ENCODE assay signal across 24 cellular contexts in genomic region chr12:117027251-117028086, GRCh38.
DNase-seq lines count a peak whose midpoint lies in the region; ATAC-seq, FAIRE-seq and TF ChIP-seq lines count a peak whose summit lies in the region.
"Had no signal": no experiment of that assay in that cellular context is flagged by ENCODE, and none has a peak within 500 bp of the region (broad histone marks: within the 10 kb centered on the region; RNA-seq: fewer than 3 reads in every experiment).

No MANE protein-coding gene starts in this region.

- no peaks in the 10 kb centered on the region for H3K9me3 ChIP-seq in K562 (replicated peaks; ENCODE audit: control insufficient read depth, insufficient read depth, low read depth, low read length)
- no peaks in the 10 kb centered on the region for H3K9me3 ChIP-seq in testis
- no peaks in the 10 kb centered on the region for H3K9me3 ChIP-seq in MG63
- H3K9me3 ChIP-seq: BLaER1 treated with 17β-estradiol and CSF1 and Interleukin-3, amounts not matched to agents 10 nM and 100 nM had no signal

- intact Hi-C loops in K562 (cut with micrococcal nuclease) (no loop called here), testis (cut with DNase I; ENCODE audit: low total_unique reads) (no loop called here)

- CTCF ChIA-PET in activated naive CD4-positive, alpha-beta T cell treated with anti-CD3 and anti-CD28 coated beads, Interleukin-2, amount 10 ng/mL, durations not matched to agents 7 days and 5 days (lab: Charles Lee) = interaction anchor here (0.9 to 8.8 kb wide), 9 partner anchors 8 to 147 kb away, joined by 3 to 103 read pairs (median 3); no protein-coding TSS in a partner anchor
- CTCF ChIA-PET in K562 (lab: Yijun Ruan, JAX; ENCODE audit: low intra/inter-chr PET ratio) = interaction anchor here (2.8 to 3.7 kb wide), 3 partner anchors 93 to 123 kb away, joined by 26 to 62 read pairs (median 33); no protein-coding TSS in a partner anchor

- no peak overlapping the region for H3K27ac ChIP-seq in K562 (ENCODE audit: extremely low read depth, low read depth, low read length)
- H3K27ac ChIP-seq in testis = no peak overlapping the region
- H3K27ac ChIP-seq: GM23248 had no signal

- no peak for TF ChIP-seq CTCF in K562 (IDR thresholded peaks at IDR 0.05 in 2 of 3, conservative IDR thresholded peaks at IDR 0.05 in 1 of 3; ENCODE audit: insufficient read depth in 2 of 3, low read depth in 1 of 3, low read length in 3 of 3)
- TF ChIP-seq CTCF in testis (IDR thresholded peaks at IDR 0.05) = no peak

- no peak for FAIRE-seq in K562 (lab: Jason Lieb, UNC)
- FAIRE-seq: A204.1, D721Med, G401.6 had no signal

- H3K79me2 ChIP-seq in K562 (ENCODE audit: control insufficient read depth, insufficient read depth, low read length) = no peaks in the 10 kb centered on the region

- H3K4me1 ChIP-seq in K562 (replicated peaks in 1 of 2; ENCODE audit: control insufficient read depth in 2 of 2, insufficient read depth in 2 of 2, low read length in 2 of 2) = peaks cover 4 to 16% of the 10 kb centered on the region in 2 experiments; a peak in 4 of 5 replicates
- peaks cover 7% of the 10 kb centered on the region for H3K4me1 ChIP-seq in testis

- H3K36me3 ChIP-seq in K562 (ENCODE audit: control insufficient read depth, insufficient read depth, low read length) (peaks cover 32% of the 10 kb centered on the region), testis (ENCODE audit: low read depth, missing control alignments) (no peaks in the 10 kb centered on the region), MG63 (peaks cover 28% of the 10 kb centered on the region)

- H4K20me1 ChIP-seq in K562 (replicated peaks; ENCODE audit: control insufficient read depth, insufficient read depth, low read length) = no peaks in the 10 kb centered on the region

- H3K27ac Mint-ChIP-seq in activated naive CD4-positive, alpha-beta T cell treated with anti-CD3 and anti-CD28 coated beads, Interleukin-2, amount 10 ng/mL, durations not matched to agents 7 days and 5 days = no peak overlapping the region
- H3K27ac Mint-ChIP-seq in activated naive CD4-positive, alpha-beta T cell treated with anti-CD3 and anti-CD28 coated beads, Interleukin-2, amount 50 U/mL, for 72 hours = no peak overlapping the region
- no peak overlapping the region for H3K27ac Mint-ChIP-seq in stimulated activated naive CD8-positive, alpha-beta T cell treated with anti-CD3 and anti-CD28 coated beads, Interleukin-15, amount 100 ng/mL, for 72 hours

- H2AFZ ChIP-seq in K562 (ENCODE audit: low read depth, low read length) = no peak overlapping the region
- H2AFZ ChIP-seq: GM23248 had no signal

- peak; percentile 17 for DNase-seq in activated naive CD4-positive, alpha-beta T cell treated with anti-CD3 and anti-CD28 coated beads, Interleukin-2, amount 10 ng/mL, durations not matched to agents 7 days and 5 days
- DNase-seq in activated naive CD4-positive, alpha-beta T cell treated with anti-CD3 and anti-CD28 coated beads, Interleukin-2, amount 50 U/mL, for 72 hours (ENCODE audit: low spot score in 2 of 2) = no peak
- no peak for DNase-seq in K562 (ENCODE audit: extremely low read depth in 1 of 4, low spot score in 3 of 4)
- peak; percentile 37 for DNase-seq in left lobe of liver (ENCODE audit: low spot score)
- peak; percentile 13 for DNase-seq in testis
- DNase-seq in stimulated activated naive CD8-positive, alpha-beta T cell treated with anti-CD3 and anti-CD28 coated beads, Interleukin-15, amount 100 ng/mL, for 72 hours = no peak
- no peak for DNase-seq in occipital lobe (lab: John Stamatoyannopoulos, UW)
- no peak for DNase-seq in MG63
- DNase-seq: CD8-positive, alpha-beta memory T cell; DMS79 treated with DMSO at 0.1 percent for 48 hours; GM23248; MM.1S; NCI-H1105; NCI-H1694 treated with DMSO at 0.1 percent for 48 hours; NCI-H2107; NCI-H226; NCI-H524 treated with DMSO at 0.1 percent for 48 hours had no signal

- no peak for TF ChIP-seq RAD21 in K562 (CRISPR knock-in tag; conservative IDR thresholded peaks at IDR 0.05 in 1 of 2, IDR thresholded peaks at IDR 0.05 in 1 of 2)

- peaks cover 8% of the 10 kb centered on the region for H3K9me1 ChIP-seq in K562 (ENCODE audit: control insufficient read depth, insufficient read depth, low read length)

- peaks cover 23% of the 10 kb centered on the region for H3K36me3 Mint-ChIP-seq in activated naive CD4-positive, alpha-beta T cell treated with anti-CD3 and anti-CD28 coated beads, Interleukin-2, amount 10 ng/mL, durations not matched to agents 7 days and 5 days
- no peaks in the 10 kb centered on the region for H3K36me3 Mint-ChIP-seq in activated naive CD4-positive, alpha-beta T cell treated with anti-CD3 and anti-CD28 coated beads, Interleukin-2, amount 50 U/mL, for 72 hours

- peaks cover 6% of the 10 kb centered on the region for H3K27me3 Mint-ChIP-seq in activated naive CD4-positive, alpha-beta T cell treated with anti-CD3 and anti-CD28 coated beads, Interleukin-2, amount 10 ng/mL, durations not matched to agents 7 days and 5 days
- H3K27me3 Mint-ChIP-seq in stimulated activated naive CD8-positive, alpha-beta T cell treated with anti-CD3 and anti-CD28 coated beads, Interleukin-15, amount 100 ng/mL, for 72 hours = no peaks in the 10 kb centered on the region
- H3K27me3 Mint-ChIP-seq: CD8-positive, alpha-beta memory T cell had no signal

- in situ Hi-C loops in K562 (cut with MboI) = no loop called here

- peaks cover 2% of the 10 kb centered on the region for H3K4me1 Mint-ChIP-seq in activated naive CD4-positive, alpha-beta T cell treated with anti-CD3 and anti-CD28 coated beads, Interleukin-2, amount 10 ng/mL, durations not matched to agents 7 days and 5 days
- peaks cover 9% of the 10 kb centered on the region for H3K4me1 Mint-ChIP-seq in stimulated activated naive CD8-positive, alpha-beta T cell treated with anti-CD3 and anti-CD28 coated beads, Interleukin-15, amount 100 ng/mL, for 72 hours

- H3K4me3 ChIP-seq in K562 (no peak overlapping the region), testis (no peak overlapping the region), MG63 (no peak overlapping the region)
- H3K4me3 ChIP-seq: BLaER1 treated with 17β-estradiol and CSF1 and Interleukin-3, amounts not matched to agents 10 nM and 100 nM; GM23248 had no signal

- TF ChIP-seq POLR2A in K562 (conservative IDR thresholded peaks at IDR 0.05) (no peak), testis (IDR thresholded peaks at IDR 0.05) (no peak)

- no peak overlapping the region for H3K4me3 Mint-ChIP-seq in activated naive CD4-positive, alpha-beta T cell treated with anti-CD3 and anti-CD28 coated beads, Interleukin-2, amount 10 ng/mL, durations not matched to agents 7 days and 5 days
- no peak overlapping the region for H3K4me3 Mint-ChIP-seq in stimulated activated naive CD8-positive, alpha-beta T cell treated with anti-CD3 and anti-CD28 coated beads, Interleukin-15, amount 100 ng/mL, for 72 hours
- H3K4me3 Mint-ChIP-seq: CD8-positive, alpha-beta memory T cell had no signal

- H3K4me2 ChIP-seq in K562 (ENCODE audit: insufficient read depth, low read length) = no peak overlapping the region
- H3K4me2 ChIP-seq: BLaER1 treated with 17β-estradiol and CSF1 and Interleukin-3, amounts not matched to agents 10 nM and 100 nM; KMS-11 had no signal

- POLR2A ChIA-PET in K562 (lab: Yijun Ruan, JAX) = interaction anchor here (0.6 to 1.6 kb wide), 3 partner anchors 8 to 124 kb away, joined by 3 to 9 read pairs (median 6); no protein-coding TSS in a partner anchor

- H3K27me3 ChIP-seq in K562 (ENCODE audit: control insufficient read depth in 2 of 2, insufficient read depth in 2 of 2, low read length in 2 of 2) = no peaks in the 10 kb centered on the region
- no peaks in the 10 kb centered on the region for H3K27me3 ChIP-seq in testis
- H3K27me3 ChIP-seq in MG63 = no peaks in the 10 kb centered on the region

- 89% methylated on average over 24 of the region's 38 CpGs for WGBS in K562 (ENCODE audit: insufficient coverage, low coverage, missing lambda C conversion rate)
- WGBS in testis, 2 donors = 93 to 95% methylated on average over 17 to 38 of the region's 38 CpGs

- no peak overlapping the region for H3K9ac ChIP-seq in K562 (ENCODE audit: insufficient read depth in 1 of 2, low read depth in 2 of 2, low read length in 2 of 2)
- H3K9ac ChIP-seq: BLaER1 treated with 17β-estradiol and CSF1 and Interleukin-3, amounts not matched to agents 10 nM and 100 nM; GM23248; KMS-11 had no signal

- no peak for TF ChIP-seq EP300 in K562 (IDR thresholded peaks at IDR 0.05; ENCODE audit: low read length)

- no peaks in the 10 kb centered on the region for H3K9me3 Mint-ChIP-seq in activated naive CD4-positive, alpha-beta T cell treated with anti-CD3 and anti-CD28 coated beads, Interleukin-2, amount 10 ng/mL, durations not matched to agents 7 days and 5 days
- H3K9me3 Mint-ChIP-seq in activated naive CD4-positive, alpha-beta T cell treated with anti-CD3 and anti-CD28 coated beads, Interleukin-2, amount 50 U/mL, for 72 hours = no peaks in the 10 kb centered on the region
- H3K9me3 Mint-ChIP-seq in stimulated activated naive CD8-positive, alpha-beta T cell treated with anti-CD3 and anti-CD28 coated beads, Interleukin-15, amount 100 ng/mL, for 72 hours = no peaks in the 10 kb centered on the region
- H3K9me3 Mint-ChIP-seq: CD8-positive, alpha-beta memory T cell had no signal

- no TSS peak for BruUV-seq in K562 (replicated peaks; lab: Mats Ljungman, UMichigan)

- no peak for ATAC-seq in activated naive CD4-positive, alpha-beta T cell treated with anti-CD3 and anti-CD28 coated beads, Interleukin-2, amount 50 U/mL, for 72 hours
- ATAC-seq in K562 (no peak), left lobe of liver (no peak)
- no peak for ATAC-seq in stimulated activated naive CD8-positive, alpha-beta T cell treated with anti-CD3 and anti-CD28 coated beads, Interleukin-15, amount 100 ng/mL, for 72 hours
- ATAC-seq: Panc1, Right ventricle myocardium inferior had no signal

TF ChIP-seq in K562, 482 proteins besides CTCF, POLR2A, EP300 and RAD21:
- 0 out of 2 replicates have a peak, but pooled peaks have one; percentile 29 for TF ChIP-seq ZBTB33 (CRISPR knock-in tag; IDR thresholded peaks at IDR 0.05)
- TF ChIP-seq ZNF3 (CRISPR knock-in tag; IDR thresholded peaks at IDR 0.05) = no peak
- TF ChIP-seq BRD9 (IDR thresholded peaks at IDR 0.05; ENCODE audit: low read depth, partially characterized antibody) = no peak
- TF ChIP-seq NFATC3 (IDR thresholded peaks at IDR 0.05) = no peak

Comparison
In these comparisons a context has a peak if more than half of its experiments do, and no peak if none do; other contexts are left out.
1. DNase-seq: peak in activated naive CD4-positive, alpha-beta T cell treated with anti-CD3 and anti-CD28 coated beads, Interleukin-2, amount 10 ng/mL, durations not matched to agents 7 days and 5 days (single experiment), left lobe of liver (single experiment) and testis (single experiment); none in activated naive CD4-positive, alpha-beta T cell treated with anti-CD3 and anti-CD28 coated beads, Interleukin-2, amount 50 U/mL, for 72 hours (0 of 2), K562 (0 of 4), stimulated activated naive CD8-positive, alpha-beta T cell treated with anti-CD3 and anti-CD28 coated beads, Interleukin-15, amount 100 ng/mL, for 72 hours (0 of 2), occipital lobe (single experiment) and MG63 (single experiment).